In genomic region chr3:47343471-47343971, GRCh38 we compare ENCODE assay signal across 22 cellular contexts.
"Had no signal": no experiment of that assay in that cellular context is flagged by ENCODE, and none has a peak within 500 bp of the region (broad histone marks: within the 10 kb centered on the region; RNA-seq: fewer than 3 reads in every experiment).

No MANE protein-coding gene starts in this region.

- H3K4me3 ChIP-seq: SJCRH30 had no signal

- H3K27me3 ChIP-seq: SJCRH30 had no signal

- FAIRE-seq: HTR-8/SVneo had no signal

- H3K27me3 Mint-ChIP-seq: IgD-negative memory B cell had no signal

- ATAC-seq: Panc1, PC-3, SK-N-SH treated with all-trans-retinoic acid at 6 μM for 48 hours had no signal

- H3K9me3 Mint-ChIP-seq: IgD-negative memory B cell had no signal

- H3K4me3 Mint-ChIP-seq: IgD-negative memory B cell had no signal

- DNase-seq: KBM-7, MV-4-11, NCI-H1048, NCI-H1105, NCI-H1417, NCI-H1436 treated with DMSO at 0.1 percent for 48 hours, NCI-H1694, NCI-H187 treated with DMSO at 0.1 percent for 48 hours, NCI-H2029 treated with DMSO at 0.1 percent for 48 hours, NCI-H226, NCI-H446, NCI-H510A, NCI-H524 treated with DMSO at 0.1 percent for 48 hours, NCI-H69, NCI-H774, PC-3, SHP77 treated with DMSO at 0.1 percent for 48 hours, SJCRH30 had no signal
